ENCODE assay signal across 18 cellular contexts in the genomic region with DNA sequence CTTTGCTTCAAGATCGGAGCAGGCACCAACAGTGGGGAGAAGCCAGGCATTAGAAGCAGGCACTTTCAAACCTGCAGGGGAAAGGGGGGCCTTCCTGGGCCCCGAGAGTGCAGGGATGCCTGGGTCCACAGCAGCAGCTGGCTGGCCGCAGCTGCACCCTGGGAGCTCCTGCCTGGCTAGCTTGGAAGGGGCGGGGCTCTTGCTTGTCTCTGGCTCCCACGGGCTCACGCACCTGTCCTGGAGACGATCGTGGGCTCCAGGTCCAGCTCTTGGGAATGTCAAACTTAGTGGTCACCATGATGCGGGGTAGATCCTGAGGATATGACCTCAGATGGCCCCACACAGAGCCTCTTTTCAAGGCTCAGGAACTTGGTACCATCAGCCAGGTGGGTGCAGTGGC.
A peak's percentile ranks its signal among the peaks of the same experiment; 100 is the strongest.
DNase-seq lines count a peak whose midpoint lies in the region; ATAC-seq and TF ChIP-seq lines count a peak whose summit lies in the region.
"Had no signal": no experiment of that assay in that cellular context is flagged by ENCODE, and none has a peak within 500 bp of the region (broad histone marks: within the 10 kb centered on the region; RNA-seq: fewer than 3 reads in every experiment).

No MANE protein-coding gene starts in this region.

- no peaks in the 10 kb centered on the region for H3K36me3 Mint-ChIP-seq in activated naive CD8-positive, alpha-beta T cell treated with anti-CD3 and anti-CD28 coated beads, Interleukin-2, amount 50 U/mL, for 24 hours (ENCODE audit: low read depth)
- H3K36me3 Mint-ChIP-seq: CD4-positive, alpha-beta memory T cell had no signal

- TF ChIP-seq POLR2A in gastroesophageal sphincter (IDR thresholded peaks at IDR 0.05) (no peak), suprapubic skin (IDR thresholded peaks at IDR 0.05) (no peak)

- TF ChIP-seq EP300 in gastroesophageal sphincter (IDR thresholded peaks at IDR 0.05) (no peak), suprapubic skin (IDR thresholded peaks at IDR 0.05) (no peak)

- no peak overlapping the region for H3K23ac ChIP-seq in neuronal stem cell (ENCODE audit: low read depth, low read length, poor library complexity)

- H3K27me3 ChIP-seq in right cardiac atrium (ENCODE audit: control insufficient read depth, insufficient read depth) (no peaks in the 10 kb centered on the region), gastroesophageal sphincter (no peaks in the 10 kb centered on the region), neuronal stem cell (ENCODE audit: control insufficient read depth in 3 of 3, insufficient read depth in 3 of 3, low read depth in 1 of 3, low read length in 3 of 3) (no peaks in the 10 kb centered on the region), aorta (ENCODE audit: control insufficient read depth in 1 of 2, insufficient read depth in 2 of 2, low read length in 1 of 2) (no peaks in the 10 kb centered on the region), suprapubic skin (no peaks in the 10 kb centered on the region)

- H3K4ac ChIP-seq in neuronal stem cell (ENCODE audit: low read length) = no peak overlapping the region

- H3K36me3 ChIP-seq in gastroesophageal sphincter (no peaks in the 10 kb centered on the region), neuronal stem cell (replicated peaks in 1 of 2; ENCODE audit: control insufficient read depth in 2 of 2, insufficient read depth in 2 of 2, low read length in 2 of 2) (no peaks in the 10 kb centered on the region), aorta (ENCODE audit: control insufficient read depth in 1 of 2, insufficient read depth in 2 of 2, low read length in 1 of 2) (no peaks in the 10 kb centered on the region), suprapubic skin (no peaks in the 10 kb centered on the region)

- H2BK120ac ChIP-seq in neuronal stem cell (ENCODE audit: low read depth, low read length) = no peak overlapping the region

- H3K27ac ChIP-seq in right cardiac atrium (ENCODE audit: low read length) = no peak overlapping the region
- H3K27ac ChIP-seq in gastroesophageal sphincter = no peak overlapping the region
- H3K27ac ChIP-seq in neuronal stem cell (replicated peaks; ENCODE audit: low read length) = no peak overlapping the region
- no peak overlapping the region for H3K27ac ChIP-seq in aorta (ENCODE audit: low read depth in 1 of 2, low read length in 2 of 2)
- no peak overlapping the region for H3K27ac ChIP-seq in suprapubic skin

- ATAC-seq in right cardiac atrium = no peak
- ATAC-seq in left cardiac atrium = no peak
- peak; percentile 39 for ATAC-seq in gastroesophageal sphincter
- peak; percentile 22 for ATAC-seq in aorta (ENCODE audit: low FRiP score)
- no peak for ATAC-seq in activated naive CD8-positive, alpha-beta T cell treated with anti-CD3 and anti-CD28 coated beads, Interleukin-2, amount 50 U/mL, for 24 hours
- ATAC-seq: GM23338, HCT116 had no signal

- DNase-seq in right cardiac atrium (peak in 2 of 3 donors; percentile 20 to 22), left cardiac atrium (no peak), neuronal stem cell (ENCODE audit: low spot score) (no peak), aorta (no peak), suprapubic skin (ENCODE audit: low spot score in 2 of 2) (no peak), HuH-7 (ENCODE audit: low spot score) (no peak)
- no peak for DNase-seq in activated naive CD8-positive, alpha-beta T cell treated with anti-CD3 and anti-CD28 coated beads, Interleukin-2, amount 50 U/mL, for 24 hours
- DNase-seq: C1 segment of cervical spinal cord; Calu3; CD4-positive, alpha-beta memory T cell; COR-L47; DMS53; DMS79 treated with DMSO at 0.1 percent for 48 hours; GF-D8; H9 had no signal

- H2AK5ac ChIP-seq in neuronal stem cell (ENCODE audit: low read depth, low read length) = no peak overlapping the region

- H3K9ac ChIP-seq in neuronal stem cell (ENCODE audit: low read depth, low read length, poor library complexity) = no peak overlapping the region

- intact Hi-C loops in right cardiac atrium (cut with DNase I) = no loop called here
- intact Hi-C loops in left cardiac atrium (cut with DNase I) = no loop called here
- intact Hi-C loops in aorta (cut with DNase I) = no loop called here

- no peak overlapping the region for H3K27ac Mint-ChIP-seq in activated naive CD8-positive, alpha-beta T cell treated with anti-CD3 and anti-CD28 coated beads, Interleukin-2, amount 50 U/mL, for 24 hours
- H3K27ac Mint-ChIP-seq: CD4-positive, alpha-beta memory T cell; GM23338; H9 had no signal

- WGBS in right cardiac atrium = 91% methylated on average over 9 of the region's 9 CpGs
- no CpG with 5 or more reads among the region's 9 CpGs for WGBS in gastroesophageal sphincter (ENCODE audit: low coverage in 1 of 2), 2 donors
- WGBS in neuronal stem cell (ENCODE audit: extremely low coverage in 2 of 2, insufficient read length in 2 of 2, insufficient replicate concordance in 1 of 2), 2 donors = no CpG with 5 or more reads among the region's 9 CpGs
- WGBS in aorta, 2 donors = 94 to 96% methylated on average over 9 of the region's 9 CpGs
- WGBS in suprapubic skin = 81% methylated on average over 8 of the region's 9 CpGs

- peak overlapping the region; percentile 66 for H2BK5ac ChIP-seq in neuronal stem cell (ENCODE audit: low read length)

- H3K4me1 ChIP-seq in right cardiac atrium (ENCODE audit: control insufficient read depth, insufficient read depth, low read length) (no peaks in the 10 kb centered on the region), gastroesophageal sphincter (no peaks in the 10 kb centered on the region), neuronal stem cell (ENCODE audit: control insufficient read depth in 2 of 2, insufficient read depth in 1 of 2, low read depth in 1 of 2, low read length in 2 of 2) (no peaks in the 10 kb centered on the region), aorta (ENCODE audit: control insufficient read depth in 1 of 2, insufficient read depth in 2 of 2, low read length in 2 of 2) (no peaks in the 10 kb centered on the region), suprapubic skin (no peaks in the 10 kb centered on the region)

- H2BK15ac ChIP-seq in neuronal stem cell (ENCODE audit: low read length) = peak overlapping the region; percentile 75

- no peak overlapping the region for H2BK12ac ChIP-seq in neuronal stem cell (ENCODE audit: low read length)

- no peak for TF ChIP-seq CTCF in gastroesophageal sphincter (IDR thresholded peaks at IDR 0.05)
- TF ChIP-seq CTCF in suprapubic skin (IDR thresholded peaks at IDR 0.05) = no peak

- H3K27me3 Mint-ChIP-seq in activated naive CD8-positive, alpha-beta T cell treated with anti-CD3 and anti-CD28 coated beads, Interleukin-2, amount 50 U/mL, for 24 hours = no peaks in the 10 kb centered on the region
- H3K27me3 Mint-ChIP-seq: CD4-positive, alpha-beta memory T cell had no signal

- H4K8ac ChIP-seq in neuronal stem cell (ENCODE audit: low read depth, low read length) = no peak overlapping the region

- no peaks in the 10 kb centered on the region for H3K4me1 Mint-ChIP-seq in activated naive CD8-positive, alpha-beta T cell treated with anti-CD3 and anti-CD28 coated beads, Interleukin-2, amount 50 U/mL, for 24 hours
- H3K4me1 Mint-ChIP-seq: CD4-positive, alpha-beta memory T cell; GM23338; H9 had no signal

- H3K9me3 ChIP-seq in right cardiac atrium (ENCODE audit: control insufficient read depth, low read length) = no peaks in the 10 kb centered on the region
- no peaks in the 10 kb centered on the region for H3K9me3 ChIP-seq in gastroesophageal sphincter
- H3K9me3 ChIP-seq in neuronal stem cell (replicated peaks in 1 of 2; ENCODE audit: control insufficient read depth in 2 of 2, insufficient read depth in 1 of 2, low read depth in 1 of 2, low read length in 2 of 2) = no peaks in the 10 kb centered on the region
- no peaks in the 10 kb centered on the region for H3K9me3 ChIP-seq in aorta (ENCODE audit: control insufficient read depth, low read length)
- H3K9me3 ChIP-seq in suprapubic skin = peaks cover 6% of the 10 kb centered on the region

- H3K4me3 ChIP-seq in right cardiac atrium (ENCODE audit: low read length) = no peak overlapping the region
- no peak overlapping the region for H3K4me3 ChIP-seq in gastroesophageal sphincter
- no peak overlapping the region for H3K4me3 ChIP-seq in neuronal stem cell (ENCODE audit: low read length in 2 of 2)
- H3K4me3 ChIP-seq in aorta (ENCODE audit: low read length in 2 of 2) = no peak overlapping the region
- no peak overlapping the region for H3K4me3 ChIP-seq in suprapubic skin
- H3K4me3 ChIP-seq: GM23338 had no signal

- H3K9me3 Mint-ChIP-seq in activated naive CD8-positive, alpha-beta T cell treated with anti-CD3 and anti-CD28 coated beads, Interleukin-2, amount 50 U/mL, for 24 hours = no peaks in the 10 kb centered on the region

- no peak overlapping the region for H2AFZ ChIP-seq in neuronal stem cell (ENCODE audit: low read length)
- H2AFZ ChIP-seq: GM23338 had no signal

- no peak overlapping the region for H3K4me3 Mint-ChIP-seq in activated naive CD8-positive, alpha-beta T cell treated with anti-CD3 and anti-CD28 coated beads, Interleukin-2, amount 50 U/mL, for 24 hours
- H3K4me3 Mint-ChIP-seq: CD4-positive, alpha-beta memory T cell; GM23338; H9 had no signal

- H3K18ac ChIP-seq in neuronal stem cell (ENCODE audit: low read length) = no peak overlapping the region

- H3K14ac ChIP-seq in neuronal stem cell (ENCODE audit: low read length) = peak overlapping the region; percentile 82

- no peak overlapping the region for H3K4me2 ChIP-seq in neuronal stem cell (ENCODE audit: insufficient read depth, low read length, poor library complexity, severe bottlenecking)
- H3K4me2 ChIP-seq: GM23338 had no signal

- H3K79me1 ChIP-seq in neuronal stem cell (ENCODE audit: low read depth, low read length) = no peaks in the 10 kb centered on the region

- H4K91ac ChIP-seq in neuronal stem cell (ENCODE audit: low read depth, low read length, poor library complexity) = no peak overlapping the region

Comparison
In these comparisons a context has a peak if more than half of its experiments do, and no peak if none do; other contexts are left out.
1. DNase-seq: peak in right cardiac atrium (2 of 3); none in left cardiac atrium (single experiment), neuronal stem cell (single experiment), aorta (0 of 2), suprapubic skin (0 of 2), activated naive CD8-positive, alpha-beta T cell treated with anti-CD3 and anti-CD28 coated beads, Interleukin-2, amount 50 U/mL, for 24 hours (single experiment) and HuH-7 (single experiment).
2. ATAC-seq: peak in gastroesophageal sphincter (single experiment) and aorta (single experiment); none in right cardiac atrium (0 of 2), left cardiac atrium (0 of 2) and activated naive CD8-positive, alpha-beta T cell treated with anti-CD3 and anti-CD28 coated beads, Interleukin-2, amount 50 U/mL, for 24 hours (single experiment).